ENCODE assay signal across 8 cellular contexts in the genomic region with DNA sequence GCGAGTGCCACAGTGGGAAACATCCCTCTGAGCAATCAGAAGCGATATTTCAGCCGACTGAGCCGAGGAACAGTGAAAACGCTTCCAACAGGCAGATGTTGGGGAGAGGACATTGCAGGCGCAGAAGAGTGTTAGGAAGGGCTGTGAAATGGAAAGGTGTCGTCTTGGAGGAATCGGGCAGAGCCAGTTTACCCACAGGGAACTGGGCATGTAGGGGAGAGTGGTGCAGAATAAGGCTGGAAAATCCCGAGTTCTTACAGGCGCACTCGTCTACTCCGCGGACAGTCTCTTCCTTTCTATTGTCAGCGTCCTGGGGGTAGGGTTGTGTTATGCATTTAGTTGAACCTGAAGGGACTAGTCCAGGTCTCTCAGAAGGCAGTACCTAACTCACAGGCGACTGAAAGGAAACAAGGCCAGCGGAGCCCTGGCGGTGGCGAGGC. TPM values are rescaled to one million over a fixed set of nuclear protein-coding genes. Genes with fewer than 3 reads are reported as not detected.
DNase-seq lines count a peak whose midpoint lies in the region; ATAC-seq and TF ChIP-seq lines count a peak whose summit lies in the region.

No MANE protein-coding gene starts in this region.

- H3K36me3 Mint-ChIP-seq in MCF 10A (ENCODE audit: insufficient read depth, unreplicated experiment) (peaks cover 6% of the 10 kb centered on the region), memory B cell (no peaks in the 10 kb centered on the region)

- H3K4me3 ChIP-seq in heart left ventricle (peak overlapping the region; percentile 32 to 99 (median 82)), upper lobe of right lung (peak overlapping the region; percentile 77)

- DNase-seq in heart left ventricle (no peak), Right ventricle myocardium inferior (ENCODE audit: missing footprints) (no peak), MCF 10A (ENCODE audit: unreplicated experiment) (no peak), memory B cell (ENCODE audit: low spot score in 2 of 2) (no peak), upper lobe of right lung (no peak), GM13976 (ENCODE audit: low spot score) (no peak)

- peak overlapping the region; percentile 85 for H3K4me3 Mint-ChIP-seq in MCF 10A (ENCODE audit: unreplicated experiment)
- H3K4me3 Mint-ChIP-seq in memory B cell: peak overlapping the region; percentile 97

- POLR2A ChIA-PET in MCF 10A (lab: Yijun Ruan, JAX): interaction anchor here (1.0 kb wide), 1 partner anchor 31 kb away, joined by 3 read pairs; no protein-coding TSS in a partner anchor

- in situ Hi-C loops in GM13976 (cut with MboI; ENCODE audit: low sequenced_read_pairs, unreplicated experiment): no loop called here

- H3K4me1 Mint-ChIP-seq in MCF 10A (ENCODE audit: insufficient read depth, unreplicated experiment): peaks cover 28% of the 10 kb centered on the region
- H3K4me1 Mint-ChIP-seq in memory B cell: peaks cover 18% of the 10 kb centered on the region

- H3K4me1 ChIP-seq in heart left ventricle: peaks cover 0 to 30% (median 20%) of the 10 kb centered on the region in 12 donors
- H3K4me1 ChIP-seq in upper lobe of right lung: peaks cover 23% of the 10 kb centered on the region

- no peak for TF ChIP-seq POLR2A in heart left ventricle (IDR thresholded peaks at IDR 0.05)

- BruUV-seq in MCF 10A (replicated peaks; lab: Mats Ljungman, UMichigan): no TSS peak

- H3K36me3 ChIP-seq in heart left ventricle (no peaks in the 10 kb centered on the region), upper lobe of right lung (no peaks in the 10 kb centered on the region)

- no peaks in the 10 kb centered on the region for H3K9me3 ChIP-seq in heart left ventricle
- H3K9me3 ChIP-seq in upper lobe of right lung: no peaks in the 10 kb centered on the region

- CTCF ChIA-PET in MCF 10A (lab: Yijun Ruan, JAX): no interaction called here

- no peaks in the 10 kb centered on the region for H3K27me3 Mint-ChIP-seq in MCF 10A (ENCODE audit: insufficient read depth, unreplicated experiment)
- peaks cover 18% of the 10 kb centered on the region for H3K27me3 Mint-ChIP-seq in memory B cell

- ATAC-seq in heart left ventricle (peak in 1 of 4 donors; percentile 4), Right ventricle myocardium inferior (no peak), memory B cell (ENCODE audit: low read depth) (no peak), upper lobe of right lung (no peak), HG03175 (IDR thresholded peaks at IDR 0.05; ENCODE audit: unreplicated experiment) (no peak), HG02884 (IDR thresholded peaks at IDR 0.05; ENCODE audit: unreplicated experiment) (no peak)

- H3K27ac Mint-ChIP-seq in MCF 10A (ENCODE audit: low read depth, unreplicated experiment) (peak overlapping the region; percentile 92), memory B cell (peak overlapping the region; percentile 84)

- H3K27me3 ChIP-seq in heart left ventricle (no peaks in the 10 kb centered on the region), upper lobe of right lung (no peaks in the 10 kb centered on the region)

- H3K27ac ChIP-seq in heart left ventricle (peak overlapping the region; percentile 58 to 98 (median 94)), upper lobe of right lung (peak overlapping the region; percentile 97)

- H3K9me3 Mint-ChIP-seq in MCF 10A (ENCODE audit: unreplicated experiment): no peaks in the 10 kb centered on the region
- no peaks in the 10 kb centered on the region for H3K9me3 Mint-ChIP-seq in memory B cell

- intact Hi-C loops in heart left ventricle (cut with DNase I): loop anchor here in 9 of 10 donors (2.0 to 5.0 kb wide), 7 partner anchors 54 to 146 kb away; partner anchors contain the start of gene PRDM10 (in 7 of the 9)
- intact Hi-C loops in Right ventricle myocardium inferior (cut with DNase I): loop anchor here (2.0 to 5.0 kb wide), 2 partner anchors 54 to 171 kb away; partner anchors contain the start of gene NFRKB
- intact Hi-C loops in MCF 10A (cut with micrococcal nuclease): loop anchor here (2.0 kb wide), 1 partner anchor 146 kb away; no protein-coding TSS in a partner anchor
- intact Hi-C loops in upper lobe of right lung (cut with DNase I): no loop called here

- peak in 1 of 12 donors; percentile 1 for TF ChIP-seq CTCF in heart left ventricle (IDR thresholded peaks at IDR 0.05)
- no peak for TF ChIP-seq CTCF in MCF 10A (IDR thresholded peaks at IDR 0.05; ENCODE audit: unreplicated experiment)
- TF ChIP-seq CTCF in upper lobe of right lung (IDR thresholded peaks at IDR 0.05): no peak
- no peak for TF ChIP-seq CTCF in GM13976 (IDR thresholded peaks at IDR 0.05; ENCODE audit: borderline replicate concordance, control extremely low read depth, extremely low read depth, insufficient read depth, missing control alignments)

- 38 to 49% (median 44%) methylated on average over 18 of the region's 18 CpGs for WGBS in heart left ventricle, 4 donors

RNA-seq across cellular contexts. Expression of gene APLP2, which starts 1.1 kb away (rescaled TPM):
- total RNA-seq in heart left ventricle: 100 to 1,000 TPM; 215 to 423 (median 334) TPM
- polyA plus RNA-seq in heart left ventricle: 100 to 1,000 TPM; 121 to 222 TPM
- 285 TPM for total RNA-seq in Right ventricle myocardium inferior
- total RNA-seq in MCF 10A (2022): 317 and 368 TPM in 2 replicates
- 726 TPM for total RNA-seq in upper lobe of right lung
